ENCODE assay signal across 21 cellular contexts in the genomic region with DNA sequence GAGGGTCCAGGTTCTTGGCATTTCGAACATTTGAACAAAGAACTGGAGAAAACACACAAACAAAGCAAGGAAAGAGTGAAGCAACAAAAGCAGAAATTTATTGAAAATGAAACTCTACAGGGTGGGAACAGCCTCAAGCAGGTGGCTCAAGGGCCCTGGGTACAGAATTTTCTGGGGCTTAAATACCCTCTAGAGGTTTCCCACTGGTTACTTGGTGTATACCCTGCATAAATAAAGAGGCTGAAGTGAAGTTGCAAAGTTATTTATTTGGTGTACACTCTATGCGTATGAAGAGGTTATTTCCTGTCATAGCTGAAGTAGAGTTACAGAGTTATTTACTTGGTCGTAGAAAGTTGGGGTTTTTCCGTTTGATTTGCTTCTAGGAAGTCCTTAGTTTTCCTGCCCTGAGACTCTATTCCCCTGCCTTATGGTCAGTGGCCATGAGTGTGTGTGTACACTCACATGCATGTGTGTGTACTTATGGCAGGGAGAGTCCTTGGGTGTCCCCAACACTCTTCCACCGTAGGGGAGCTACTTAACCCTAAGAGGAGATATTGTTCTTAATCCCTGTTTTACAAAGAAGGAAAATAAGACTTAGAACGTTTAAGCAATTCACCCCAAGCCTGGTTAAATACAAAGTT. TPM values are rescaled to one million over a fixed set of nuclear protein-coding genes. Genes with fewer than 3 reads are reported as not detected.
DNase-seq lines count a peak whose midpoint lies in the region; ATAC-seq and TF ChIP-seq lines count a peak whose summit lies in the region.
"Had no signal": no experiment of that assay in that cellular context is flagged by ENCODE, and none has a peak within 500 bp of the region (broad histone marks: within the 10 kb centered on the region; RNA-seq: fewer than 3 reads in every experiment).

No MANE protein-coding gene starts in this region.

- TF ChIP-seq CTCF in VCaP (conservative IDR thresholded peaks at IDR 0.05), result no peak
- TF ChIP-seq CTCF in thyroid gland (IDR thresholded peaks at IDR 0.05), result no peak

- TF ChIP-seq POLR2A in thyroid gland (IDR thresholded peaks at IDR 0.05), result no peak

- ATAC-seq in GM18907 (IDR thresholded peaks at IDR 0.05; ENCODE audit: unreplicated experiment) (peak; percentile 45), GM21786 (IDR thresholded peaks at IDR 0.05; ENCODE audit: unreplicated experiment) (peak; percentile 54)
- ATAC-seq: K562 had no signal

- H3K4me1 ChIP-seq in thyroid gland, result peaks cover 37 to 48% of the 10 kb centered on the region in 2 donors

- no peak for DNase-seq in thyroid gland
- DNase-seq in stimulated activated CD4-positive, alpha-beta T cell treated with anti-CD3 and anti-CD28 coated beads, Interleukin-2, amount 100 ng/mL, for 24 hours, result no peak
- no peak for DNase-seq in activated gamma-delta T cell treated with Interleukin-2 at 50 U/mL for 16 hours
- DNase-seq in stimulated activated CD4-positive, alpha-beta T cell treated with anti-CD3 and anti-CD28 coated beads, Interleukin-4, amount 100 ng/mL, for 24 hours, result no peak
- DNase-seq: CD4-positive, CD25-positive, alpha-beta regulatory T cell; DMS79 treated with DMSO at 0.1 percent for 48 hours; GOT3; MG63; NCI-H1417 treated with DMSO at 0.1 percent for 48 hours; NCI-H187; NCI-H446; NCI-H526; PC-9; SHP77 treated with DMSO at 0.1 percent for 48 hours; SW 1271 had no signal

- no peaks in the 10 kb centered on the region for H3K36me3 ChIP-seq in thyroid gland
- H3K36me3 ChIP-seq: MG63 had no signal

- H3K4me3 ChIP-seq in thyroid gland (replicated peaks in 1 of 3), result no peak overlapping the region
- H3K4me3 ChIP-seq: K562, MG63, PC-9, SK-N-MC had no signal

- WGBS in thyroid gland, 2 donors, result 60 to 67% methylated on average over 6 of the region's 6 CpGs

- no peaks in the 10 kb centered on the region for H3K27me3 ChIP-seq in thyroid gland

- no peaks in the 10 kb centered on the region for H3K9me3 ChIP-seq in thyroid gland
- H3K9me3 ChIP-seq: MG63 had no signal

- H3K27ac ChIP-seq in VCaP, result peak overlapping the region; percentile 99; the same call in 1 of the 2 replicates
- peak overlapping the region; percentile 80 to 95 (median 86) for H3K27ac ChIP-seq in thyroid gland
- H3K27ac ChIP-seq: PC-9, RWPE1, SK-N-MC had no signal

- intact Hi-C loops in thyroid gland (cut with DNase I), result loop anchor here (10.0 kb wide), 1 partner anchor 314 kb away; no protein-coding TSS in a partner anchor

RNA-seq across cellular contexts. Expression of gene SMCO4, which starts 5.6 kb away (rescaled TPM):
- total RNA-seq in thyroid gland, result 100 to 1,000 TPM in 2 of 4 donors, 10 to 100 TPM in 2; 38.6 to 135 (median 102) TPM
